ENCODE assay signal across 9 cellular contexts in the genomic region with DNA sequence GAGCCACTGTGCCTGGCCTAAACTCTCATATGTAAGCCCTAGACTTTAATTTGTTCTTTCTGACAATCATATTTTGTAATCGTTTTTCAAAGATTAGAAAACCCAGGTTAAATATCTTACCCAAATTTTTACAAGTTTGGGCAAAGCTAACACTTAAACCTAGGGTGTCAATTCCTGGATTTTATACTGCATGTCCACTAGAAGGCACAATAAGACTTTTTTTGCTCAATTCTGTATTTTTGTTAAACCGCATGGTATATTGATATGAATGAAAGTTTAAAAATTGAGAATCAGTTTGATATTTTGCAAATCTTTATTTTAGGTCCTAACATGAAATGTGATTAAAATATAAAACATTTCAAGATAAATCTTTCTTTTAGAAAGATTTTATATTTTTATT. TPM values are rescaled to one million over a fixed set of nuclear protein-coding genes. Genes with fewer than 3 reads are reported as not detected.
DNase-seq lines count a peak whose midpoint lies in the region; ATAC-seq and TF ChIP-seq lines count a peak whose summit lies in the region.
"Had no signal": no experiment of that assay in that cellular context is flagged by ENCODE, and none has a peak within 500 bp of the region (broad histone marks: within the 10 kb centered on the region; RNA-seq: fewer than 3 reads in every experiment).

No MANE protein-coding gene starts in this region.

- CTCF ChIA-PET in A673 (lab: Charles Lee) = interaction anchor here (0.6 kb wide), 1 partner anchor 91 kb away, joined by 3 read pairs; no protein-coding TSS in a partner anchor

- H3K36me3 ChIP-seq in A673 (ENCODE audit: insufficient read depth, low read length, poor library complexity, severe bottlenecking) (peaks cover 24% of the 10 kb centered on the region), neuronal stem cell (replicated peaks in 1 of 2; ENCODE audit: control insufficient read depth in 2 of 2, insufficient read depth in 2 of 2, low read length in 2 of 2) (peaks cover 15 to 55% of the 10 kb centered on the region in 2 donors)

- intact Hi-C loops in A673 (cut with micrococcal nuclease; ENCODE audit: unreplicated experiment) = loop anchor here (5.0 kb wide), 1 partner anchor 92 kb away; no protein-coding TSS in a partner anchor

- no peak overlapping the region for H2AFZ ChIP-seq in neuronal stem cell (ENCODE audit: low read length)

- DNase-seq in A673 (ENCODE audit: low spot score) = peak; percentile 19
- DNase-seq in HFFc6 = no peak
- DNase-seq in RPMI7951 (ENCODE audit: low read depth) = peak; percentile 5
- DNase-seq in fibroblast of pulmonary artery (ENCODE audit: low read depth) = peak; percentile 19
- DNase-seq in neuronal stem cell (ENCODE audit: low spot score) = no peak
- DNase-seq: hypothalamus had no signal

- H3K36me3 Mint-ChIP-seq in HFFc6 (ENCODE audit: low read depth) = 0 out of 2 replicates have a peak, but pooled peaks cover 5% of the 10 kb centered on the region
- peaks cover 79% of the 10 kb centered on the region for H3K36me3 Mint-ChIP-seq in activated T-helper 17 cell treated with anti-CD3 and anti-CD28 coated beads, Interleukin-2, amount 50 U/mL, for 72 hours (ENCODE audit: low read depth)

- H3K4me3 ChIP-seq in A673 (ENCODE audit: low read depth, low read length, poor library complexity, severe bottlenecking) = no peak overlapping the region
- no peak overlapping the region for H3K4me3 ChIP-seq in fibroblast of pulmonary artery (replicated peaks; ENCODE audit: low read depth, low read length)
- H3K4me3 ChIP-seq in neuronal stem cell (ENCODE audit: low read length in 2 of 2) = no peak overlapping the region

- POLR2A ChIA-PET in A673 (lab: Charles Lee; ENCODE audit: low non-redundant PET) = no interaction called here

- no TSS peak for BruUV-seq in A673 (replicated peaks; lab: Mats Ljungman, UMichigan)

- H2AK5ac ChIP-seq in neuronal stem cell (ENCODE audit: low read depth, low read length) = no peak overlapping the region

- H3K27ac Mint-ChIP-seq in HFFc6 = no peak overlapping the region
- no peak overlapping the region for H3K27ac Mint-ChIP-seq in activated T-helper 17 cell treated with anti-CD3 and anti-CD28 coated beads, Interleukin-2, amount 50 U/mL, for 72 hours

- ATAC-seq in GM21717 (IDR thresholded peaks at IDR 0.05; ENCODE audit: unreplicated experiment) (no peak), GM21515 (IDR thresholded peaks at IDR 0.05; ENCODE audit: unreplicated experiment) (no peak)
- no peak for ATAC-seq in activated T-helper 17 cell treated with anti-CD3 and anti-CD28 coated beads, Interleukin-2, amount 50 U/mL, for 72 hours (replicated peaks)

- no peaks in the 10 kb centered on the region for H3K27me3 Mint-ChIP-seq in HFFc6 (ENCODE audit: insufficient read depth)
- H3K27me3 Mint-ChIP-seq in activated T-helper 17 cell treated with anti-CD3 and anti-CD28 coated beads, Interleukin-2, amount 50 U/mL, for 72 hours = no peaks in the 10 kb centered on the region

- no peak overlapping the region for H2BK5ac ChIP-seq in neuronal stem cell (ENCODE audit: low read length)

- no peak overlapping the region for H4K91ac ChIP-seq in neuronal stem cell (ENCODE audit: low read depth, low read length, poor library complexity)

- H3K9ac ChIP-seq in neuronal stem cell (ENCODE audit: low read depth, low read length, poor library complexity) = no peak overlapping the region

- H3K18ac ChIP-seq in neuronal stem cell (ENCODE audit: low read length) = no peak overlapping the region

- no peak overlapping the region for H3K14ac ChIP-seq in neuronal stem cell (ENCODE audit: low read length)

- no peak overlapping the region for H2BK15ac ChIP-seq in neuronal stem cell (ENCODE audit: low read length)

- no peak overlapping the region for H3K23ac ChIP-seq in neuronal stem cell (ENCODE audit: low read depth, low read length, poor library complexity)

- TF ChIP-seq CTCF in A673 (conservative IDR thresholded peaks at IDR 0.05; ENCODE audit: low read depth, low read length) (peak; percentile 45; the same call in 1 of the 2 replicates), HFFc6 (IDR thresholded peaks at IDR 0.05) (peak; percentile 67), fibroblast of pulmonary artery (IDR thresholded peaks at IDR 0.05; ENCODE audit: low read length, missing control alignments) (peak; percentile 33)

- H3K9me3 ChIP-seq in A673 (ENCODE audit: low read depth, low read length, poor library complexity, severe bottlenecking) = no peaks in the 10 kb centered on the region
- H3K9me3 ChIP-seq in neuronal stem cell (replicated peaks in 1 of 2; ENCODE audit: control insufficient read depth in 2 of 2, insufficient read depth in 1 of 2, low read depth in 1 of 2, low read length in 2 of 2) = no peaks in the 10 kb centered on the region

- no peaks in the 10 kb centered on the region for H3K79me1 ChIP-seq in neuronal stem cell (ENCODE audit: low read depth, low read length)

- no peak overlapping the region for H4K8ac ChIP-seq in neuronal stem cell (ENCODE audit: low read depth, low read length)

- no CpG with 5 or more reads among the region's 2 CpGs for WGBS in neuronal stem cell (ENCODE audit: extremely low coverage in 2 of 2, insufficient read length in 2 of 2, insufficient replicate concordance in 1 of 2), 2 donors

- H2BK12ac ChIP-seq in neuronal stem cell (ENCODE audit: low read length) = no peak overlapping the region

- no peak overlapping the region for H2BK120ac ChIP-seq in neuronal stem cell (ENCODE audit: low read depth, low read length)

- H3K4me2 ChIP-seq in neuronal stem cell (ENCODE audit: insufficient read depth, low read length, poor library complexity, severe bottlenecking) = no peak overlapping the region

- no peaks in the 10 kb centered on the region for H3K27me3 ChIP-seq in A673 (replicated peaks; ENCODE audit: insufficient read depth, low read depth, low read length, poor library complexity)
- no peaks in the 10 kb centered on the region for H3K27me3 ChIP-seq in neuronal stem cell (ENCODE audit: control insufficient read depth in 3 of 3, insufficient read depth in 3 of 3, low read depth in 1 of 3, low read length in 3 of 3)

- H3K27ac ChIP-seq in A673 (ENCODE audit: low read depth, low read length, poor library complexity, severe bottlenecking) (no peak overlapping the region), neuronal stem cell (replicated peaks; ENCODE audit: low read length) (no peak overlapping the region)

- H3K4me3 Mint-ChIP-seq in HFFc6 = no peak overlapping the region
- no peak overlapping the region for H3K4me3 Mint-ChIP-seq in activated T-helper 17 cell treated with anti-CD3 and anti-CD28 coated beads, Interleukin-2, amount 50 U/mL, for 72 hours

- H3K4ac ChIP-seq in neuronal stem cell (ENCODE audit: low read length) = no peak overlapping the region

- H3K9me3 Mint-ChIP-seq in HFFc6 = no peaks in the 10 kb centered on the region
- no peaks in the 10 kb centered on the region for H3K9me3 Mint-ChIP-seq in activated T-helper 17 cell treated with anti-CD3 and anti-CD28 coated beads, Interleukin-2, amount 50 U/mL, for 72 hours

- peaks cover 12% of the 10 kb centered on the region for H3K4me1 Mint-ChIP-seq in HFFc6 (ENCODE audit: low read depth)
- H3K4me1 Mint-ChIP-seq in activated T-helper 17 cell treated with anti-CD3 and anti-CD28 coated beads, Interleukin-2, amount 50 U/mL, for 72 hours = no peaks in the 10 kb centered on the region

- H3K4me1 ChIP-seq in A673 (ENCODE audit: insufficient read depth, low read length, poor library complexity, severe bottlenecking) = no peaks in the 10 kb centered on the region
- no peaks in the 10 kb centered on the region for H3K4me1 ChIP-seq in neuronal stem cell (ENCODE audit: control insufficient read depth in 2 of 2, insufficient read depth in 1 of 2, low read depth in 1 of 2, low read length in 2 of 2)

RNA-seq across cellular contexts. Expression of a gene that starts 29.3 kb away (rescaled TPM):
- total RNA-seq in A673 (2021) = 20.1 and 20.7 TPM in 2 replicates
- 1 to 10 TPM; 6.5 to 9.0 (median 7.7) TPM for total RNA-seq in HFFc6 (2021; fragmentation: NEBNext Ultra II Directional; extraction: Animal tissue kit (Norgen Biotek cat#: 25700))
- total RNA-seq in RPMI7951 (2014; rRNA removed; shearing (Covaris generic)) = 5.4 and 6.2 TPM in 2 replicates
- polyA plus RNA-seq in neuronal stem cell (2013, experiment 1 of 2) = 14.3 TPM
- 17.2 TPM for polyA plus RNA-seq in neuronal stem cell (2013, experiment 2 of 2)
- total RNA-seq in activated T-helper 17 cell treated with anti-CD3 and anti-CD28 coated beads, Interleukin-2, amount 50 U/mL, for 72 hours = 10 to 100 TPM; 13.5 to 41.1 TPM

RNA-seq across cellular contexts. Expression of a gene that starts 56.3 kb away (rescaled TPM):
- total RNA-seq in A673 (2021) = 33.3 and 37.5 TPM in 2 replicates
- total RNA-seq in HFFc6 (2021; fragmentation: NEBNext Ultra II Directional; extraction: Animal tissue kit (Norgen Biotek cat#: 25700)) = 10 to 100 TPM; 46.1 to 57.8 (median 52.5) TPM
- 77.9 and 87.3 TPM in 2 replicates for total RNA-seq in RPMI7951 (2014; rRNA removed; shearing (Covaris generic))
- 11.4 TPM for polyA plus RNA-seq in neuronal stem cell (2013, experiment 1 of 2)
- polyA plus RNA-seq in neuronal stem cell (2013, experiment 2 of 2) = 11.9 TPM
- 100 to 1,000 TPM in 1 of 2 donors, 10 to 100 TPM in 1; 63.0 to 119 TPM for total RNA-seq in activated T-helper 17 cell treated with anti-CD3 and anti-CD28 coated beads, Interleukin-2, amount 50 U/mL, for 72 hours

Comparison
In these comparisons a context has a peak if more than half of its experiments do, and no peak if none do; other contexts are left out.
1. DNase-seq: peak in A673 (single experiment), RPMI7951 (single experiment) and fibroblast of pulmonary artery (single experiment); none in HFFc6 (single experiment) and neuronal stem cell (single experiment).
2. Peak in every context shown above with its lines, with median percentiles within 50 percentile points of each other: CTCF ChIP-seq.